In genomic region chr7:96599288-96599936, GRCh38 we compare ENCODE assay signal across 1 cellular context.
TF ChIP-seq lines count a peak whose summit lies in the region.

No MANE protein-coding gene starts in this region.

TF ChIP-seq in liver, 16 proteins besides CTCF, POLR2A, EP300 and RAD21 (continued from another document):
- TF ChIP-seq SP1 (IDR thresholded peaks at IDR 0.05) = no peak
- TF ChIP-seq REST (IDR thresholded peaks at IDR 0.05) = no peak
TF ChIP-seq in liver: peak in this region for 3.
